20 cellular contexts compared by ENCODE assay signal in genomic region chr7:117188949-117189348, GRCh38.
DNase-seq lines count a peak whose midpoint lies in the region; TF ChIP-seq lines count a peak whose summit lies in the region.
"Had no signal": no experiment of that assay in that cellular context is flagged by ENCODE, and none has a peak within 500 bp of the region (broad histone marks: within the 10 kb centered on the region; RNA-seq: fewer than 3 reads in every experiment).

No MANE protein-coding gene starts in this region.

- peaks cover 9% of the 10 kb centered on the region for H3K4me1 ChIP-seq in GM23248 (ENCODE audit: insufficient read depth)
- peaks cover 24% of the 10 kb centered on the region for H3K4me1 ChIP-seq in adipocyte (ENCODE audit: control insufficient read depth, insufficient read depth, low read length)

- no peak for TF ChIP-seq CTCF in type B pancreatic cell (conservative IDR thresholded peaks at IDR 0.05)

- CTCF ChIA-PET in HEK293T (lab: Yijun Ruan, JAX): no interaction called here

- in situ Hi-C loops in GM23248 (cut with MboI): no loop called here

- H3F3A ChIP-seq in GM23248 (ENCODE audit: insufficient read depth): no peaks in the 10 kb centered on the region

- POLR2A ChIA-PET in HEK293T (lab: Yijun Ruan, JAX): no interaction called here

- H3K9me3 ChIP-seq in GM23248 (ENCODE audit: low read depth) (no peaks in the 10 kb centered on the region), adipocyte (ENCODE audit: control insufficient read depth, low read length) (no peaks in the 10 kb centered on the region)

- WGBS in GM23248 (ENCODE audit: low coverage in 1 of 2, low lambda C conversion rate in 2 of 2, missing lambda C conversion rate in 2 of 2), 2 experiments: 79 to 86% methylated on average over 2 of the region's 2 CpGs

- H3K9me3 Mint-ChIP-seq in type B pancreatic cell: no peaks in the 10 kb centered on the region
- H3K9me3 Mint-ChIP-seq: CD4-positive, CD25-positive, alpha-beta regulatory T cell had no signal

- H3K4me3 Mint-ChIP-seq in type B pancreatic cell: no peak overlapping the region
- H3K4me3 Mint-ChIP-seq: CD4-positive, CD25-positive, alpha-beta regulatory T cell had no signal

- H3K36me3 ChIP-seq in GM23248 (ENCODE audit: low read depth): no peaks in the 10 kb centered on the region; the same call in 1 of the 2 replicates
- H3K36me3 ChIP-seq in adipocyte (ENCODE audit: control insufficient read depth, insufficient read depth, low read length, severe bottlenecking): no peaks in the 10 kb centered on the region

- no peaks in the 10 kb centered on the region for H4K20me1 ChIP-seq in GM23248 (ENCODE audit: insufficient read depth)

- no peaks in the 10 kb centered on the region for H3K27me3 Mint-ChIP-seq in type B pancreatic cell
- H3K27me3 Mint-ChIP-seq: CD4-positive, CD25-positive, alpha-beta regulatory T cell had no signal

- peak overlapping the region; percentile 22 for H3K27ac Mint-ChIP-seq in type B pancreatic cell
- H3K27ac Mint-ChIP-seq: CD4-positive, CD25-positive, alpha-beta regulatory T cell had no signal

- H3K27ac ChIP-seq in GM23248: no peak overlapping the region
- H3K27ac ChIP-seq: PC-9 had no signal

- peaks cover 4% of the 10 kb centered on the region for H3K4me1 Mint-ChIP-seq in type B pancreatic cell (ENCODE audit: unreplicated experiment)
- H3K4me1 Mint-ChIP-seq: CD4-positive, CD25-positive, alpha-beta regulatory T cell had no signal

- H3K4me3 ChIP-seq in GM23248 (no peak overlapping the region), adipocyte (ENCODE audit: low read length) (no peak overlapping the region)
- H3K4me3 ChIP-seq: PC-9 had no signal

- H3K79me2 ChIP-seq in GM23248 (ENCODE audit: insufficient read depth): no peaks in the 10 kb centered on the region

- peaks cover 28% of the 10 kb centered on the region for H3K36me3 Mint-ChIP-seq in type B pancreatic cell

- no peak overlapping the region for H3K4me2 ChIP-seq in GM23248 (ENCODE audit: unreplicated experiment)
- H3K4me2 ChIP-seq: PC-9 had no signal

- no peaks in the 10 kb centered on the region for H3K9me2 ChIP-seq in GM23248 (ENCODE audit: insufficient read depth)

- DNase-seq in GM23248: peak; percentile 10
- peak; percentile 53 for DNase-seq in adipocyte (ENCODE audit: low read depth)
- peak; percentile 53 for DNase-seq in dedifferentiated amniotic fluid mesenchymal stem cell (ENCODE audit: extremely low spot score)
- no peak for DNase-seq in type B pancreatic cell (ENCODE audit: extremely low spot score, unreplicated experiment)
- no peak for DNase-seq in NCI-H1694 treated with DMSO at 0.1 percent for 48 hours (lab: John Stamatoyannopoulos, UW)
- DNase-seq in HEK293T (ENCODE audit: extremely low spot score): no peak
- no peak for DNase-seq in activated CD4-positive, CD25-positive, alpha-beta regulatory T cell treated with anti-CD3 and anti-CD28 coated beads, Interleukin-2, amount 50 U/mL, for 72 hours
- DNase-seq: CD4-positive, CD25-positive, alpha-beta regulatory T cell; COR-L47; DND-41; Kasumi-1; NCI-H1417; NCI-H187 treated with DMSO at 0.1 percent for 48 hours; NCI-H2107; NCI-H510A; NCI-H748 treated with DMSO at 0.1 percent for 48 hours; PC-9; RPMI8226; SIG-M5; T-helper 1 cell had no signal

- H2AFZ ChIP-seq in GM23248: no peak overlapping the region
- H2AFZ ChIP-seq: PC-9 had no signal

- H3K9ac ChIP-seq in GM23248 (no peak overlapping the region), adipocyte (ENCODE audit: low read length) (no peak overlapping the region)

- H3K27me3 ChIP-seq in GM23248 (replicated peaks; ENCODE audit: insufficient read depth): no peaks in the 10 kb centered on the region
- H3K27me3 ChIP-seq in adipocyte (replicated peaks; ENCODE audit: control insufficient read depth, insufficient read depth, low read length): no peaks in the 10 kb centered on the region

TF ChIP-seq in HEK293T, 16 proteins besides CTCF, POLR2A, EP300 and RAD21:
- TF ChIP-seq FOXA1 (IDR thresholded peaks at IDR 0.05): no peak

Comparison
In these comparisons a context has a peak if more than half of its experiments do, and no peak if none do; other contexts are left out.
1. DNase-seq: peak in GM23248 (single experiment), adipocyte (single experiment) and dedifferentiated amniotic fluid mesenchymal stem cell (single experiment); none in type B pancreatic cell (single experiment), NCI-H1694 treated with DMSO at 0.1 percent for 48 hours (single experiment), HEK293T (single experiment) and activated CD4-positive, CD25-positive, alpha-beta regulatory T cell treated with anti-CD3 and anti-CD28 coated beads, Interleukin-2, amount 50 U/mL, for 72 hours (single experiment).